In the genomic region with DNA sequence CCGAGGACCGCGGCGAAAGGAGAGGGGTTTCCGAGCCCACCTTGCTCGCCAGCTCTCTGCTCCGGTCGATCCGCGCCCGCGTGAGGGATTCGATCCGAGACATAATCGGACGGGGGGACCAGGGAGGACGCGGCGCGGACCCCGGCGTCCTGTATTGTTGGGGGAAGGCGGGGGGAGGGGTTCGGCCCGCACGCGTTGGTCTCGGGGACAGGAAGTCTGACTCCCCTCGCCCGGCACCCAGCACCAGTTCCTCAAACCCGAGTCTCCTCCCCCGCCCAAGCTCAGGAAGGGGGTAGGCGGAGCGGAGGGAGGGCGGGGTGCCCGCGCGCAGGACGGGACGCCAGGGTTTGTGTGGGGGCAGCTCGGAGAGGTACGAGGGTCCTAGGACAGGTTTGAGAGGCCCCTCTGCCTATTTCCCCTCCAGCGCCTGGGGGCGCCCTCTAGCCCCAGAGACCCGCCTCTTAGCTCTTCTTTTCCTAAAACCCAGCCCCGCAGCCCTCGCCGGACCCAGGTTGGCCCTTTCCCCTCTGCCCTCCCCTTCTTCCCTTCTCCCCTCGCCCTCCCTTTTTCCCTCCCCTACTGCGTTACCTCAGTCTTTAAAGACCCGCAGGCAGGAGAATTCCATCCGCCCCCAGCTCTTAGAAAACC, we compare ENCODE assay signal across 8 cellular contexts. TPM values are rescaled to one million over a fixed set of nuclear protein-coding genes. Genes with fewer than 3 reads are reported as not detected.
DNase-seq lines count a peak whose midpoint lies in the region; ATAC-seq and TF ChIP-seq lines count a peak whose summit lies in the region.

TSS of gene ARHGEF2 (minus strand) at position 223 of the 648 bp plus-strand sequence. CDS start at position 103, 120 bp downstream.

- peaks cover 6% of the 10 kb centered on the region for H3F3A ChIP-seq in neural cell (ENCODE audit: insufficient read depth, low read length, poor library complexity, severe bottlenecking)

- peak within 1 kb of the TSS; percentile 99 for H3K27ac Mint-ChIP-seq in activated T-helper 17 cell treated with anti-CD3 and anti-CD28 coated beads, Interleukin-2, amount 50 U/mL, for 72 hours
- peak within 1 kb of the TSS; percentile 94 for H3K27ac Mint-ChIP-seq in stimulated activated naive CD8-positive, alpha-beta T cell treated with anti-CD3 and anti-CD28 coated beads, Interleukin-15, Interleukin-2, amounts not matched to agents 100 ng/mL and 50 ng/mL, for 24 hours

- H3K4me3 Mint-ChIP-seq in activated T-helper 17 cell treated with anti-CD3 and anti-CD28 coated beads, Interleukin-2, amount 50 U/mL, for 72 hours, result peak within 1 kb of the TSS; percentile 100
- H3K4me3 Mint-ChIP-seq in stimulated activated naive CD8-positive, alpha-beta T cell treated with anti-CD3 and anti-CD28 coated beads, Interleukin-15, Interleukin-2, amounts not matched to agents 100 ng/mL and 50 ng/mL, for 24 hours, result peak within 1 kb of the TSS; percentile 94

- peak within 1 kb of the TSS; percentile 100 for H3K4me2 ChIP-seq in neural cell (ENCODE audit: low read length)

- H3K27me3 Mint-ChIP-seq in activated T-helper 17 cell treated with anti-CD3 and anti-CD28 coated beads, Interleukin-2, amount 50 U/mL, for 72 hours, result no peaks in the 10 kb centered on the region
- H3K27me3 Mint-ChIP-seq in stimulated activated naive CD8-positive, alpha-beta T cell treated with anti-CD3 and anti-CD28 coated beads, Interleukin-15, Interleukin-2, amounts not matched to agents 100 ng/mL and 50 ng/mL, for 24 hours, result no peaks in the 10 kb centered on the region

- peak within 1 kb of the TSS; percentile 100 for H3K27ac ChIP-seq in neural cell (ENCODE audit: low read length)

- TF ChIP-seq EP300 in neural cell (conservative IDR thresholded peaks at IDR 0.05; ENCODE audit: poor library complexity, severe bottlenecking), result no peak

- no peaks in the 10 kb centered on the region for H3K36me3 ChIP-seq in neural cell (ENCODE audit: insufficient read depth, low read length)

- peak; percentile 47 for ATAC-seq in GM18907 (IDR thresholded peaks at IDR 0.05; ENCODE audit: unreplicated experiment)
- peak; percentile 70 for ATAC-seq in activated T-helper 17 cell treated with anti-CD3 and anti-CD28 coated beads, Interleukin-2, amount 50 U/mL, for 72 hours (replicated peaks)

- DNase-seq in AG09309 (ENCODE audit: low read depth), result no peak
- DNase-seq in HUDEP-2 (lab: John Stamatoyannopoulos, UW; ENCODE audit: unreplicated experiment in 76 of 76), result peak in 64 of 76 experiments; percentile 13 to 81 (median 62)
- DNase-seq in RPMI8226, result peak; percentile 95
- DNase-seq in fibroblast of the aortic adventitia (ENCODE audit: low read depth), result peak; percentile 50

- peak; percentile 31 for TF ChIP-seq CTCF in AG09309 (IDR thresholded peaks at IDR 0.05; ENCODE audit: control insufficient read depth, insufficient read depth, low read depth, low read length, missing control alignments)
- TF ChIP-seq CTCF in fibroblast of the aortic adventitia (IDR thresholded peaks at IDR 0.05; ENCODE audit: insufficient read depth, low read length), result peak; percentile 32
- TF ChIP-seq CTCF in neural cell (IDR thresholded peaks at IDR 0.05; ENCODE audit: poor library complexity, severe bottlenecking), result peak; percentile 67

- no peaks in the 10 kb centered on the region for H4K20me1 ChIP-seq in neural cell (ENCODE audit: insufficient read depth)

- TF ChIP-seq RAD21 in neural cell (conservative IDR thresholded peaks at IDR 0.05), result no peak

- H3K27me3 ChIP-seq in neural cell (ENCODE audit: insufficient read depth, low read depth, low read length), result no peaks in the 10 kb centered on the region

- H3K36me3 Mint-ChIP-seq in activated T-helper 17 cell treated with anti-CD3 and anti-CD28 coated beads, Interleukin-2, amount 50 U/mL, for 72 hours (ENCODE audit: low read depth), result peaks cover 70% of the 10 kb centered on the region
- peaks cover 43% of the 10 kb centered on the region for H3K36me3 Mint-ChIP-seq in stimulated activated naive CD8-positive, alpha-beta T cell treated with anti-CD3 and anti-CD28 coated beads, Interleukin-15, Interleukin-2, amounts not matched to agents 100 ng/mL and 50 ng/mL, for 24 hours (ENCODE audit: low read depth)

- no peaks in the 10 kb centered on the region for H3K9me3 Mint-ChIP-seq in activated T-helper 17 cell treated with anti-CD3 and anti-CD28 coated beads, Interleukin-2, amount 50 U/mL, for 72 hours
- H3K9me3 Mint-ChIP-seq in stimulated activated naive CD8-positive, alpha-beta T cell treated with anti-CD3 and anti-CD28 coated beads, Interleukin-15, Interleukin-2, amounts not matched to agents 100 ng/mL and 50 ng/mL, for 24 hours, result no peaks in the 10 kb centered on the region

- H3K4me3 ChIP-seq in AG09309 (ENCODE audit: control insufficient read depth, low read depth, low read length), result peak within 1 kb of the TSS; percentile 84
- H3K4me3 ChIP-seq in fibroblast of the aortic adventitia (ENCODE audit: low read depth, low read length), result peak within 1 kb of the TSS; percentile 97
- peak within 1 kb of the TSS; percentile 99 for H3K4me3 ChIP-seq in neural cell (ENCODE audit: low read length)

- peak within 1 kb of the TSS; percentile 99 for H3K9ac ChIP-seq in neural cell (ENCODE audit: low read length)

- no peaks in the 10 kb centered on the region for H3K9me3 ChIP-seq in neural cell (ENCODE audit: low read length)

- peak within 1 kb of the TSS; percentile 66 for H2AFZ ChIP-seq in neural cell (ENCODE audit: low read depth, low read length)

- H3K4me1 Mint-ChIP-seq in activated T-helper 17 cell treated with anti-CD3 and anti-CD28 coated beads, Interleukin-2, amount 50 U/mL, for 72 hours, result peaks cover 51% of the 10 kb centered on the region
- peaks cover 77% of the 10 kb centered on the region for H3K4me1 Mint-ChIP-seq in stimulated activated naive CD8-positive, alpha-beta T cell treated with anti-CD3 and anti-CD28 coated beads, Interleukin-15, Interleukin-2, amounts not matched to agents 100 ng/mL and 50 ng/mL, for 24 hours (ENCODE audit: low read depth)

- no peaks in the 10 kb centered on the region for H3K9me2 ChIP-seq in neural cell (ENCODE audit: insufficient read depth, low read length)

- H3K79me2 ChIP-seq in neural cell (replicated peaks; ENCODE audit: insufficient read depth, low read length), result peaks cover 55% of the 10 kb centered on the region

TF ChIP-seq in neural cell, 6 proteins besides CTCF, POLR2A, EP300 and RAD21:
- TF ChIP-seq POLR2AphosphoS5 (IDR thresholded peaks at IDR 0.05), result peak; percentile 7
- TF ChIP-seq, protein P1, sequence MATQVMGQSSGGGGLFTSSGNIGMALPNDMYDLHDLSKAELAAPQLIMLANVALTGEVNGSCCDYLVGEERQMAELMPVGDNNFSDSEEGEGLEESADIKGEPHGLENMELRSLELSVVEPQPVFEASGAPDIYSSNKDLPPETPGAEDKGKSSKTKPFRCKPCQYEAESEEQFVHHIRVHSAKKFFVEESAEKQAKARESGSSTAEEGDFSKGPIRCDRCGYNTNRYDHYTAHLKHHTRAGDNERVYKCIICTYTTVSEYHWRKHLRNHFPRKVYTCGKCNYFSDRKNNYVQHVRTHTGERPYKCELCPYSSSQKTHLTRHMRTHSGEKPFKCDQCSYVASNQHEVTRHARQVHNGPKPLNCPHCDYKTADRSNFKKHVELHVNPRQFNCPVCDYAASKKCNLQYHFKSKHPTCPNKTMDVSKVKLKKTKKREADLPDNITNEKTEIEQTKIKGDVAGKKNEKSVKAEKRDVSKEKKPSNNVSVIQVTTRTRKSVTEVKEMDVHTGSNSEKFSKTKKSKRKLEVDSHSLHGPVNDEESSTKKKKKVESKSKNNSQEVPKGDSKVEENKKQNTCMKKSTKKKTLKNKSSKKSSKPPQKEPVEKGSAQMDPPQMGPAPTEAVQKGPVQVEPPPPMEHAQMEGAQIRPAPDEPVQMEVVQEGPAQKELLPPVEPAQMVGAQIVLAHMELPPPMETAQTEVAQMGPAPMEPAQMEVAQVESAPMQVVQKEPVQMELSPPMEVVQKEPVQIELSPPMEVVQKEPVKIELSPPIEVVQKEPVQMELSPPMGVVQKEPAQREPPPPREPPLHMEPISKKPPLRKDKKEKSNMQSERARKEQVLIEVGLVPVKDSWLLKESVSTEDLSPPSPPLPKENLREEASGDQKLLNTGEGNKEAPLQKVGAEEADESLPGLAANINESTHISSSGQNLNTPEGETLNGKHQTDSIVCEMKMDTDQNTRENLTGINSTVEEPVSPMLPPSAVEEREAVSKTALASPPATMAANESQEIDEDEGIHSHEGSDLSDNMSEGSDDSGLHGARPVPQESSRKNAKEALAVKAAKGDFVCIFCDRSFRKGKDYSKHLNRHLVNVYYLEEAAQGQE (IDR thresholded peaks at IDR 0.05; ENCODE audit: borderline replicate concordance), result peak; percentile 51
- peak; percentile 35 for TF ChIP-seq MXI1 (conservative IDR thresholded peaks at IDR 0.05; ENCODE audit: poor library complexity, severe bottlenecking)
- TF ChIP-seq SMC3 (conservative IDR thresholded peaks at IDR 0.05; ENCODE audit: poor library complexity), result no peak
- no peak for TF ChIP-seq EZH2 (IDR thresholded peaks at IDR 0.05; ENCODE audit: borderline replicate concordance, insufficient read depth, low read length, poor library complexity, severe bottlenecking)
- no peak for TF ChIP-seq TAF1 (IDR thresholded peaks at IDR 0.05; ENCODE audit: low read depth)

RNA-seq across cellular contexts. Expression of gene ARHGEF2, which starts in this region (rescaled TPM):
- total RNA-seq in activated T-helper 17 cell treated with anti-CD3 and anti-CD28 coated beads, Interleukin-2, amount 50 U/mL, for 72 hours, result 100 to 1,000 TPM; 108 to 205 TPM
- total RNA-seq in fibroblast of the aortic adventitia (ENCODE audit: low replicate concordance), result 116 and 161 TPM in 2 replicates
- 45.1 and 59.6 TPM in 2 replicates for polyA plus RNA-seq in neural cell
- polyA minus RNA-seq in neural cell, result 92.6 and 98.1 TPM in 2 replicates
